In genomic region chr13:96782186-96782585, GRCh38 we compare ENCODE assay signal across 16 cellular contexts.
DNase-seq lines count a peak whose midpoint lies in the region; ATAC-seq and TF ChIP-seq lines count a peak whose summit lies in the region.
"Had no signal": no experiment of that assay in that cellular context is flagged by ENCODE, and none has a peak within 500 bp of the region (broad histone marks: within the 10 kb centered on the region; RNA-seq: fewer than 3 reads in every experiment).

No MANE protein-coding gene starts in this region.

- ATAC-seq in right cardiac atrium (peak; percentile 75 to 84), HG02642 (IDR thresholded peaks at IDR 0.05; ENCODE audit: poor library complexity, unreplicated experiment) (no peak)
- ATAC-seq: GM12878 had no signal

- H3K4me1 ChIP-seq in right cardiac atrium (ENCODE audit: control insufficient read depth, insufficient read depth, low read length) (no peaks in the 10 kb centered on the region), tibial artery (peaks cover 0 to 51% (median 25%) of the 10 kb centered on the region in 4 donors)

- H3K36me3 ChIP-seq in tibial artery: no peaks in the 10 kb centered on the region

- peaks cover 13% of the 10 kb centered on the region for H3K36me3 Mint-ChIP-seq in neural crest cell (ENCODE audit: low read depth)

- DNase-seq in right cardiac atrium (peak in 2 of 3 donors; percentile 27 to 53), cardiac septum (ENCODE audit: low spot score) (no peak), neural crest cell (ENCODE audit: low read depth, low spot score) (no peak), tibial artery (no peak), NCI-H2029 (lab: John Stamatoyannopoulos, UW) (no peak)
- DNase-seq in activated naive CD4-positive, alpha-beta T cell treated with Interleukin-2 at 50 U/mL for 16 hours: no peak
- DNase-seq: C1 segment of cervical spinal cord; Calu3; CD4-positive, alpha-beta T cell; DMS79; GM23248; H7 had no signal

- H3K4me3 ChIP-seq in right cardiac atrium (ENCODE audit: low read length) (no peak overlapping the region), tibial artery (no peak overlapping the region)
- H3K4me3 ChIP-seq: GM12878, GM23248 had no signal

- TF ChIP-seq CTCF in neural crest cell (conservative IDR thresholded peaks at IDR 0.05) (no peak), tibial artery (IDR thresholded peaks at IDR 0.05) (no peak)

- H3K27ac ChIP-seq in right cardiac atrium (ENCODE audit: low read length): peak overlapping the region; percentile 29
- peak overlapping the region; percentile 84 for H3K27ac ChIP-seq in cingulate gyrus (ENCODE audit: low read depth, low read length)
- H3K27ac ChIP-seq in tibial artery: peak overlapping the region; percentile 72 to 81
- H3K27ac ChIP-seq: GM23248 had no signal

- H3K27me3 Mint-ChIP-seq in neural crest cell (ENCODE audit: low read depth): no peaks in the 10 kb centered on the region
- H3K27me3 Mint-ChIP-seq: B cell; CD4-positive, alpha-beta T cell had no signal

- WGBS in right cardiac atrium: 56% methylated on average over 5 of the region's 5 CpGs

- H3K9me3 ChIP-seq in right cardiac atrium (ENCODE audit: control insufficient read depth, low read length): no peaks in the 10 kb centered on the region
- H3K9me3 ChIP-seq in tibial artery: no peaks in the 10 kb centered on the region

- intact Hi-C loops in right cardiac atrium (cut with DNase I): no loop called here
- intact Hi-C loops in cardiac septum (cut with DNase I): no loop called here
- intact Hi-C loops in tibial artery (cut with DNase I; ENCODE audit: low total_unique reads): no loop called here

- H3K9me3 Mint-ChIP-seq in neural crest cell: peaks cover 11% of the 10 kb centered on the region

- no peak overlapping the region for H3K4me3 Mint-ChIP-seq in neural crest cell
- H3K4me3 Mint-ChIP-seq: B cell; CD4-positive, alpha-beta T cell had no signal

- peaks cover 61% of the 10 kb centered on the region for H3K4me1 Mint-ChIP-seq in neural crest cell
- H3K4me1 Mint-ChIP-seq: B cell had no signal

- no peaks in the 10 kb centered on the region for H3K27me3 ChIP-seq in right cardiac atrium (ENCODE audit: control insufficient read depth, insufficient read depth)
- H3K27me3 ChIP-seq in tibial artery: no peaks in the 10 kb centered on the region

- peak overlapping the region; percentile 15 for H3K27ac Mint-ChIP-seq in neural crest cell (ENCODE audit: unreplicated experiment)
- H3K27ac Mint-ChIP-seq: B cell; CD4-positive, alpha-beta T cell had no signal

Comparison
In these comparisons a context has a peak if more than half of its experiments do, and no peak if none do; other contexts are left out.
1. DNase-seq: peak in right cardiac atrium (2 of 3); none in cardiac septum (single experiment), neural crest cell (single experiment), tibial artery (0 of 2), NCI-H2029 (single experiment) and activated naive CD4-positive, alpha-beta T cell treated with Interleukin-2 at 50 U/mL for 16 hours (single experiment).
2. H3K27ac ChIP-seq: peak in every context shown above with its lines; median percentile 84 in cingulate gyrus; 76 in tibial artery; 29 in right cardiac atrium.